ENCODE assay signal across 8 cellular contexts in the genomic region with DNA sequence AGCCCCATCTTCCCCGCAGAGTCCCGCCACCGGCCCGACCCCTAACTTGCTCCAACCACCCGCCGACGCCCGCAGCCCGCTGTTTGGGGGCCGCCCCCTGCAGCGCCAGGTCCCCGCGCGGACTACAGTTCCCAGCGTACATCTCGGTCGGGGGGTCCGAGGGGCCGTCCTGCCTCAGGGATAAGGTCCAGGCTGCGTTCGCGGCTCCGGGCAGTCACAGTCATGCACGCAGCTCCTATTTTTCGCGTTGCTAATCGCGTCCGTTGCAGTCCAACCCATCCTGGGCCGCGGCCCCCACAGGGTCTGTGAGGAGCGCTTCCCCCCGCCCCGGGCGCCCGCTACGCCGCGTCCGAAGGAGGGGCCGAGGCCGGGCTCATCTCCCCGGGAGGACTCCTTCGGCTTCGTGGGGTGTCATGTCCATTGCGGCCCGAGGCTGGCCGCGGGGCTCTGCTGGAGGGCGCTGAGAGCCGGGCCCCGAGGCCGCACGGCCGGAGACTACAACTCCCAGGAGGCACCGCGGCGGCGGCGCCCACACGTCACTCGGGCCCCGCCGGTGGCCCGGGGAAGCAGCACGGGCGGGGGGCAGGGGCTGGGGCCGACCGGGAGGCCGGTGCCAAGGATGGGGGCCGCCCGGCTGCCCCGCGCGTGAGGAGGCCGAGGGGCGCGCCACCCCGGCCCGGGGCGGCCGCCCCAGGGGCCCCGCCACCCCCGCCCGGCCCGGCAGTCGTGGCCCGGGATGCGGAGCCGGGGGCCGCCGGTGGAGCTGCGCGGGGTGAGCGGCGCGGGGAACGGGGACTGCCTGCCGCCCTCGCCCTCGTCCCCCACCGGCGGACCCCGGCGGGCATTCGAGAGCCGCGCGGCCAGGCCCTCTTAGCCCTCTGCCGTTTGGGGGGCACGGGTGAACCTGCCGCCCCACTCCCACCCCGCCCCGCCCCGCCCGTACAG. TPM values are rescaled to one million over a fixed set of nuclear protein-coding genes. Genes with fewer than 3 reads are reported as not detected.
DNase-seq lines count a peak whose midpoint lies in the region; ATAC-seq and TF ChIP-seq lines count a peak whose summit lies in the region.

TSS of gene MAP3K10 (plus strand) at position 536 of the 945 bp plus-strand sequence. CDS start 606 bp downstream, outside the sequence.

- dilution Hi-C loops in IMR-90 (cut with HindIII; ENCODE audit: low sequenced_read_pairs, unreplicated experiment), result no loop called here

- peak within 1 kb of the TSS; percentile 90 for H2AFZ ChIP-seq in IMR-90 (replicated peaks; ENCODE audit: low read length, poor library complexity)
- H2AFZ ChIP-seq in neuron (ENCODE audit: low read depth, low read length), result peak within 1 kb of the TSS; percentile 99

- H2BK5ac ChIP-seq in IMR-90 (ENCODE audit: low read depth, low read length, poor library complexity, severe bottlenecking), result peak within 1 kb of the TSS; percentile 62

- H3K23ac ChIP-seq in IMR-90 (ENCODE audit: low read depth, low read length), result peak within 1 kb of the TSS; percentile 74; the same call in 1 of the 2 replicates

- TF ChIP-seq CTCF in IMR-90 (conservative IDR thresholded peaks at IDR 0.05; ENCODE audit: low read depth, low read length) (no peak), foreskin keratinocyte (conservative IDR thresholded peaks at IDR 0.05) (no peak)

- POLR2A ChIA-PET in IMR-90 (lab: Charles Lee; ENCODE audit: unreplicated experiment), result interaction anchor here (0.5 to 0.6 kb wide), 2 partner anchors 10 to 1964 kb away, joined by 3 to 6 read pairs; no protein-coding TSS in a partner anchor

- WGBS in IMR-90 (ENCODE audit: extremely low coverage in 2 of 2, insufficient read length in 1 of 2), 2 experiments, result 0% methylated on average over 53 of the region's 116 CpGs; no CpG with 5 or more reads in 1 of the 2 experiments

- H3K9me3 ChIP-seq in IMR-90 (ENCODE audit: control insufficient read depth, insufficient read depth, low read length), result no peaks in the 10 kb centered on the region
- no peaks in the 10 kb centered on the region for H3K9me3 ChIP-seq in neuron (ENCODE audit: low read length)
- no peaks in the 10 kb centered on the region for H3K9me3 ChIP-seq in subcutaneous abdominal adipose tissue (ENCODE audit: control insufficient read depth in 5 of 5, low read length in 5 of 5)

- peak within 1 kb of the TSS; percentile 71 for H3K4ac ChIP-seq in IMR-90 (ENCODE audit: low read depth, low read length)

- H3K27ac ChIP-seq in IMR-90 (ENCODE audit: insufficient read depth, low read length) (peak within 1 kb of the TSS; percentile 96), foreskin keratinocyte (peak within 1 kb of the TSS; percentile 59), subcutaneous abdominal adipose tissue (ENCODE audit: low read depth, low read length) (peak within 1 kb of the TSS; percentile 89)

- H4K91ac ChIP-seq in IMR-90 (ENCODE audit: insufficient read depth, low read depth, low read length), result peak within 1 kb of the TSS; percentile 54; the same call in 1 of the 2 replicates

- no peak within 1 kb of the TSS for H2AK5ac ChIP-seq in IMR-90 (ENCODE audit: low read depth, low read length)

- BruUV-seq in IMR-90 (replicated peaks; lab: Mats Ljungman, UMichigan), result no TSS peak

- CTCF ChIA-PET in IMR-90 (lab: Yijun Ruan, JAX), result interaction anchor here (0.6 kb wide), 1 partner anchor 13 kb away, joined by 3 read pairs; no protein-coding TSS in a partner anchor

- peak within 1 kb of the TSS; percentile 95 for H3K4me2 ChIP-seq in IMR-90 (ENCODE audit: low read depth, low read length)

- peaks cover 5 to 26% of the 10 kb centered on the region in 2 experiments for H3K79me1 ChIP-seq in IMR-90 (ENCODE audit: low read depth in 1 of 2, low read length in 2 of 2)

- H3K27me3 ChIP-seq in IMR-90 (ENCODE audit: control insufficient read depth, insufficient read depth, low read length) (no peaks in the 10 kb centered on the region), foreskin keratinocyte (no peaks in the 10 kb centered on the region), neuron (ENCODE audit: insufficient read depth, low read length) (no peaks in the 10 kb centered on the region), subcutaneous abdominal adipose tissue (ENCODE audit: control insufficient read depth in 5 of 5, insufficient read depth in 4 of 5, low read length in 5 of 5) (no peaks in the 10 kb centered on the region)

- H4K20me1 ChIP-seq in IMR-90 (ENCODE audit: insufficient read depth, low read length), result no peaks in the 10 kb centered on the region

- H3K9ac ChIP-seq in IMR-90 (ENCODE audit: low read depth, low read length) (peak within 1 kb of the TSS; percentile 95), subcutaneous abdominal adipose tissue (ENCODE audit: low read length in 5 of 5) (peak within 1 kb of the TSS; percentile 68 to 96 (median 94))

- peak within 1 kb of the TSS; percentile 71 for H3K14ac ChIP-seq in IMR-90 (replicated peaks; ENCODE audit: low read depth, low read length)

- H2BK20ac ChIP-seq in IMR-90 (ENCODE audit: low read depth, low read length), result no peak within 1 kb of the TSS

- H2BK120ac ChIP-seq in IMR-90 (ENCODE audit: low read depth, low read length), result peak within 1 kb of the TSS; percentile 62

- peak within 1 kb of the TSS; percentile 92 for H3K18ac ChIP-seq in IMR-90 (ENCODE audit: low read depth, low read length)

- peak within 1 kb of the TSS; percentile 95 for H4K5ac ChIP-seq in IMR-90 (ENCODE audit: low read depth, low read length)

- peaks cover 6% of the 10 kb centered on the region for H3K9me1 ChIP-seq in IMR-90 (ENCODE audit: insufficient read depth, low read length)

- H3K4me3 ChIP-seq in IMR-90 (ENCODE audit: insufficient read depth, low read depth, low read length) (peak within 1 kb of the TSS; percentile 96), neuron (ENCODE audit: low read length) (peak within 1 kb of the TSS; percentile 98), subcutaneous abdominal adipose tissue (ENCODE audit: low read depth in 1 of 5, low read length in 5 of 5) (peak within 1 kb of the TSS; percentile 78 to 94 (median 88))

- in situ Hi-C loops in IMR-90 (cut with MboI; ENCODE audit: low sequenced_read_pairs), result no loop called here

- intact Hi-C loops in IMR-90 (cut with micrococcal nuclease), result loop anchor here (2.0 kb wide), 1 partner anchor 44 kb away; no protein-coding TSS in a partner anchor

- H3K36me3 ChIP-seq in IMR-90 (ENCODE audit: control insufficient read depth, insufficient read depth, low read length) (no peaks in the 10 kb centered on the region), neuron (ENCODE audit: insufficient read depth, low read length) (no peaks in the 10 kb centered on the region), subcutaneous abdominal adipose tissue (ENCODE audit: control insufficient read depth in 5 of 5, insufficient read depth in 5 of 5, low read length in 5 of 5) (no peaks in the 10 kb centered on the region)

- peak; percentile 68 for ATAC-seq in GM21515 (IDR thresholded peaks at IDR 0.05; ENCODE audit: unreplicated experiment)
- peak; percentile 93 for ATAC-seq in IMR-90 (ENCODE audit: low read depth)
- peak; percentile 83 for ATAC-seq in foreskin keratinocyte

- peak within 1 kb of the TSS; percentile 42 for H3K56ac ChIP-seq in IMR-90 (ENCODE audit: extremely low read depth, insufficient read depth, low read length)

- peaks cover 9% of the 10 kb centered on the region for H3K4me1 ChIP-seq in IMR-90 (ENCODE audit: control insufficient read depth, insufficient read depth, low read length)
- H3K4me1 ChIP-seq in foreskin keratinocyte, result no peaks in the 10 kb centered on the region
- H3K4me1 ChIP-seq in neuron (ENCODE audit: insufficient read depth, low read length), result peaks cover 15% of the 10 kb centered on the region
- peaks cover 2 to 30% (median 28%) of the 10 kb centered on the region in 5 donors for H3K4me1 ChIP-seq in subcutaneous abdominal adipose tissue (ENCODE audit: control insufficient read depth in 5 of 5, insufficient read depth in 5 of 5, low read length in 5 of 5)

- H2BK15ac ChIP-seq in IMR-90 (ENCODE audit: low read depth, low read length), result peak within 1 kb of the TSS; percentile 6; the same call in 1 of the 3 replicates

- TF ChIP-seq RAD21 in IMR-90 (IDR thresholded peaks at IDR 0.05; ENCODE audit: low read length), result no peak

- H4K8ac ChIP-seq in IMR-90 (ENCODE audit: low read depth in 2 of 2, low read length in 2 of 2), result peak within 1 kb of the TSS; percentile 80 to 81

- DNase-seq in DMS 273 (lab: John Stamatoyannopoulos, UW; ENCODE audit: unreplicated experiment), result peak; percentile 85
- DNase-seq in IMR-90, result peak; percentile 51
- peak; percentile 40 for DNase-seq in SHP77 treated with DMSO at 0.1 percent for 48 hours (lab: John Stamatoyannopoulos, UW)
- peak; percentile 66 for DNase-seq in activated gamma-delta T cell (lab: John Stamatoyannopoulos, UW)
- DNase-seq in foreskin keratinocyte, result peak; percentile 26 to 55

- TF ChIP-seq POLR2A in IMR-90 (IDR thresholded peaks at IDR 0.05; ENCODE audit: low read depth, low read length), result no peak

- H2AK9ac ChIP-seq in IMR-90 (replicated peaks; ENCODE audit: low read depth, low read length, poor library complexity), result peak within 1 kb of the TSS; percentile 79

TF ChIP-seq in IMR-90, 13 proteins besides CTCF, POLR2A, EP300 and RAD21:
- TF ChIP-seq RFX5 (IDR thresholded peaks at IDR 0.05; ENCODE audit: low read depth, low read length) (no peak), MAZ (IDR thresholded peaks at IDR 0.05; ENCODE audit: borderline replicate concordance, low read depth, low read length) (peak; percentile 70; the same call in 1 of the 2 replicates)

RNA-seq across cellular contexts. Expression of gene MAP3K10, which starts in this region (rescaled TPM):
- total RNA-seq in IMR-90 (2012; rRNA removed) (1.4 and 1.8 TPM in 2 replicates), foreskin keratinocyte (8.7 and 9.2 TPM in 2 replicates)
- polyA plus RNA-seq in IMR-90 (2012; rRNA removed) (5.5 and 6.4 TPM in 2 replicates), foreskin keratinocyte (8.1 and 9.7 TPM in 2 replicates)
- 3.1 and 5.2 TPM in 2 replicates for polyA plus RNA-seq in IMR-90 (2012; cell fraction: cytosol; rRNA removed)
- polyA plus RNA-seq in IMR-90 (2012; cell fraction: nucleus; rRNA removed; ENCODE audit: low replicate concordance), result 32.7 and 58.4 TPM in 2 replicates

Comparison
In these comparisons a context has a peak if more than half of its experiments do, and no peak if none do; other contexts are left out.
1. Peak in every context shown above with its lines: DNase-seq, ATAC-seq, H3K4me3 ChIP-seq and H3K27ac ChIP-seq.